15 cellular contexts compared by ENCODE assay signal in the genomic region with DNA sequence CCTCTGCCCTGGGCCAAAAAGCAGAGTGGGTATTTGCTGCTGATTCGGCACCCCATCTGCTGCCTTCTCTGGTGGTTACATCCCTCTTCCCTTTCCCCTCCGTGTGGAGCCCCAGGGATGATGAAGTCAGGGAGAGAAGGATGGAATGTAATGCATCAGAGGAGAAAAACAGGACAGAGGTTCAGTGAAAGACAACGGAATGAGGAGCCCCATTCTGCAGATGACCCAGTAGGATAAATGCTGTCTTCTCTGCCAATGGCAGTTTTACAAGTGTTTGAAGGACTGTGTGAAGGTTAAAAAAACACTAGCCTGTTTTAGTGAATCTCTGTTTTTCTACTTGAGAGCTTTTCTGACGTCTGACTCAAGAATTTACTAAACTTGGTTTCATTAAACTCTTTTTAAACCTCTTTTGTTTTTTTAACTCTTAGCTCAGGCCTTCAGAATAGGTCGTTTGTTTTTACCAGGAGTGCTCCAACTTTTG.
DNase-seq lines count a peak whose midpoint lies in the region; ATAC-seq and TF ChIP-seq lines count a peak whose summit lies in the region.
"Had no signal": no experiment of that assay in that cellular context is flagged by ENCODE, and none has a peak within 500 bp of the region (broad histone marks: within the 10 kb centered on the region; RNA-seq: fewer than 3 reads in every experiment).

No MANE protein-coding gene starts in this region.

- 31 to 33% methylated on average over 5 of the region's 5 CpGs for WGBS in GM23248 (ENCODE audit: low coverage in 1 of 2, low lambda C conversion rate in 2 of 2, missing lambda C conversion rate in 2 of 2), 2 experiments

- H3K9me2 ChIP-seq in GM23248 (ENCODE audit: insufficient read depth), result no peaks in the 10 kb centered on the region

- H3K27me3 Mint-ChIP-seq in WTC11 (ENCODE audit: low read depth), result no peaks in the 10 kb centered on the region
- no peaks in the 10 kb centered on the region for H3K27me3 Mint-ChIP-seq in activated CD8-positive, alpha-beta T cell treated with anti-CD3 and anti-CD28 coated beads for 36 hours

- H3K4me3 Mint-ChIP-seq in WTC11, result no peak overlapping the region
- H3K4me3 Mint-ChIP-seq in activated CD8-positive, alpha-beta T cell treated with anti-CD3 and anti-CD28 coated beads for 36 hours, result no peak overlapping the region

- no peaks in the 10 kb centered on the region for H3K9me3 Mint-ChIP-seq in WTC11
- H3K9me3 Mint-ChIP-seq in activated CD8-positive, alpha-beta T cell treated with anti-CD3 and anti-CD28 coated beads for 36 hours, result peaks cover 4% of the 10 kb centered on the region

- no peaks in the 10 kb centered on the region for H3K79me2 ChIP-seq in GM23248 (ENCODE audit: insufficient read depth)
- H3K79me2 ChIP-seq: parathyroid adenoma had no signal

- peaks cover 65% of the 10 kb centered on the region for H3K36me3 Mint-ChIP-seq in WTC11
- H3K36me3 Mint-ChIP-seq in activated CD8-positive, alpha-beta T cell treated with anti-CD3 and anti-CD28 coated beads for 36 hours (ENCODE audit: low read depth), result peaks cover 55% of the 10 kb centered on the region

- H4K20me1 ChIP-seq in GM23248 (ENCODE audit: insufficient read depth), result no peaks in the 10 kb centered on the region

- intact Hi-C loops in colonic mucosa (cut with DNase I), result no loop called here
- intact Hi-C loops in activated CD8-positive, alpha-beta T cell treated with anti-CD3 and anti-CD28 coated beads for 36 hours (cut with micrococcal nuclease), result loop anchor here (10.0 kb wide), 1 partner anchor 116 kb away; the partner anchor contains the start of gene ERBIN

- DNase-seq in GM23248, result peak; percentile 48
- DNase-seq in WTC11 (ENCODE audit: low spot score), result no peak
- peak; percentile 64 for DNase-seq in fibroblast of villous mesenchyme (ENCODE audit: low read depth)
- peak in 1 of 49 donors; percentile 23 for DNase-seq in substantia nigra (lab: John Stamatoyannopoulos, UW)
- DNase-seq in activated CD4-positive, alpha-beta T cell treated with anti-CD3 and anti-CD28 coated beads, Interleukin-2, amount 50 U/mL, for 1 hour, result no peak
- DNase-seq in colonic mucosa, result no peak
- no peak for DNase-seq in activated CD8-positive, alpha-beta T cell treated with anti-CD3 and anti-CD28 coated beads for 36 hours
- DNase-seq: activated CD4-positive, alpha-beta T cell treated with anti-CD3 and anti-CD28 coated beads, Interleukin-2, amount 50 U/mL, for 4 hours; activated T-cell treated with anti-CD3 and anti-CD28 coated beads, Interleukin-2, amount 50 U/mL, for 48 hours; effector CD4-positive, alpha-beta T cell; stomach; T1000 had no signal

- no peaks in the 10 kb centered on the region; the same call in 1 of the 2 replicates for H3K36me3 ChIP-seq in GM23248 (ENCODE audit: low read depth)
- no peaks in the 10 kb centered on the region for H3K36me3 ChIP-seq in colonic mucosa

- H3K9me3 ChIP-seq in GM23248 (ENCODE audit: low read depth) (no peaks in the 10 kb centered on the region), colonic mucosa (no peaks in the 10 kb centered on the region)
- H3K9me3 ChIP-seq: stomach had no signal

- peaks cover 37% of the 10 kb centered on the region for H3F3A ChIP-seq in GM23248 (ENCODE audit: insufficient read depth)

- H3K4me1 Mint-ChIP-seq in WTC11, result no peaks in the 10 kb centered on the region
- H3K4me1 Mint-ChIP-seq in activated CD8-positive, alpha-beta T cell treated with anti-CD3 and anti-CD28 coated beads for 36 hours (ENCODE audit: low read depth), result peaks cover 24% of the 10 kb centered on the region

- H3K27ac Mint-ChIP-seq in WTC11, result peak overlapping the region; percentile 53; the same call in 1 of the 2 replicates
- no peak overlapping the region for H3K27ac Mint-ChIP-seq in activated CD8-positive, alpha-beta T cell treated with anti-CD3 and anti-CD28 coated beads for 36 hours

- H3K4me1 ChIP-seq in GM23248 (ENCODE audit: insufficient read depth) (peaks cover 50% of the 10 kb centered on the region), colonic mucosa (no peaks in the 10 kb centered on the region)
- H3K4me1 ChIP-seq: parathyroid adenoma had no signal

- POLR2A ChIA-PET in WTC11 (lab: Charles Lee), result no interaction called here
- POLR2A ChIA-PET in activated CD8-positive, alpha-beta T cell treated with anti-CD3 and anti-CD28 coated beads for 36 hours (lab: Charles Lee), result interaction anchor here (1.0 kb wide), 1 partner anchor 11 kb away, joined by 4 read pairs; no protein-coding TSS in a partner anchor

- H3K9ac ChIP-seq in GM23248 (no peak overlapping the region), colonic mucosa (ENCODE audit: low read depth in 2 of 2, low read length in 2 of 2) (no peak overlapping the region)
- H3K9ac ChIP-seq: parathyroid adenoma had no signal

- TF ChIP-seq CTCF in WTC11 (IDR thresholded peaks at IDR 0.05), result no peak
- no peak for TF ChIP-seq CTCF in fibroblast of villous mesenchyme (IDR thresholded peaks at IDR 0.05; ENCODE audit: insufficient read depth, low read depth, low read length)
- TF ChIP-seq CTCF in colonic mucosa (IDR thresholded peaks at IDR 0.05), result no peak
- no peak for TF ChIP-seq CTCF in activated CD8-positive, alpha-beta T cell treated with anti-CD3 and anti-CD28 coated beads for 36 hours (IDR thresholded peaks at IDR 0.05)

- H3K4me3 ChIP-seq in GM23248, result no peak overlapping the region
- no peak overlapping the region for H3K4me3 ChIP-seq in fibroblast of villous mesenchyme (ENCODE audit: low read depth, low read length)
- no peak overlapping the region for H3K4me3 ChIP-seq in colonic mucosa
- H3K4me3 ChIP-seq: BLaER1 treated with 17β-estradiol and CSF1 and Interleukin-3, amounts not matched to agents 10 nM and 100 nM; stomach had no signal

- CTCF ChIA-PET in WTC11 (lab: Charles Lee), result no interaction called here
- CTCF ChIA-PET in activated CD8-positive, alpha-beta T cell treated with anti-CD3 and anti-CD28 coated beads for 36 hours (lab: Charles Lee), result interaction anchor here (1.7 kb wide), 1 partner anchor 11 kb away, joined by 6 read pairs; no protein-coding TSS in a partner anchor

- peak overlapping the region; percentile 27 for H3K4me2 ChIP-seq in GM23248 (ENCODE audit: unreplicated experiment)

- H3K27me3 ChIP-seq in GM23248 (replicated peaks; ENCODE audit: insufficient read depth), result no peaks in the 10 kb centered on the region
- no peaks in the 10 kb centered on the region for H3K27me3 ChIP-seq in colonic mucosa
- H3K27me3 ChIP-seq: BLaER1 treated with 17β-estradiol and CSF1 and Interleukin-3, amounts not matched to agents 10 nM and 100 nM; stomach had no signal

- H2AFZ ChIP-seq in GM23248, result peak overlapping the region; percentile 45
- H2AFZ ChIP-seq: parathyroid adenoma had no signal

- in situ Hi-C loops in GM23248 (cut with MboI), result no loop called here

- peak overlapping the region; percentile 41 for H3K27ac ChIP-seq in GM23248
- H3K27ac ChIP-seq in substantia nigra (ENCODE audit: low read depth, low read length, poor library complexity, severe bottlenecking), result peak overlapping the region; percentile 71
- H3K27ac ChIP-seq in colonic mucosa, result no peak overlapping the region
- H3K27ac ChIP-seq: BLaER1 treated with 17β-estradiol and CSF1 and Interleukin-3, amounts not matched to agents 10 nM and 100 nM; parathyroid adenoma; stomach had no signal

- ATAC-seq in WTC11 (no peak), GM21515 (IDR thresholded peaks at IDR 0.05; ENCODE audit: unreplicated experiment) (no peak)
- ATAC-seq in activated CD8-positive, alpha-beta T cell treated with anti-CD3 and anti-CD28 coated beads for 36 hours, result no peak

TF ChIP-seq in WTC11, 78 proteins besides CTCF, POLR2A, EP300 and RAD21 (continues in another document):
- no peak for TF ChIP-seq PREB (CRISPR knock-in tag; IDR thresholded peaks at IDR 0.05; ENCODE audit: borderline replicate concordance)
- TF ChIP-seq ZNF416 (CRISPR knock-in tag; IDR thresholded peaks at IDR 0.05), result no peak
- no peak for TF ChIP-seq ZNF423 (CRISPR knock-in tag; IDR thresholded peaks at IDR 0.05)
- TF ChIP-seq PRRX2 (CRISPR knock-in tag; IDR thresholded peaks at IDR 0.05), result no peak
- TF ChIP-seq, protein P1, sequence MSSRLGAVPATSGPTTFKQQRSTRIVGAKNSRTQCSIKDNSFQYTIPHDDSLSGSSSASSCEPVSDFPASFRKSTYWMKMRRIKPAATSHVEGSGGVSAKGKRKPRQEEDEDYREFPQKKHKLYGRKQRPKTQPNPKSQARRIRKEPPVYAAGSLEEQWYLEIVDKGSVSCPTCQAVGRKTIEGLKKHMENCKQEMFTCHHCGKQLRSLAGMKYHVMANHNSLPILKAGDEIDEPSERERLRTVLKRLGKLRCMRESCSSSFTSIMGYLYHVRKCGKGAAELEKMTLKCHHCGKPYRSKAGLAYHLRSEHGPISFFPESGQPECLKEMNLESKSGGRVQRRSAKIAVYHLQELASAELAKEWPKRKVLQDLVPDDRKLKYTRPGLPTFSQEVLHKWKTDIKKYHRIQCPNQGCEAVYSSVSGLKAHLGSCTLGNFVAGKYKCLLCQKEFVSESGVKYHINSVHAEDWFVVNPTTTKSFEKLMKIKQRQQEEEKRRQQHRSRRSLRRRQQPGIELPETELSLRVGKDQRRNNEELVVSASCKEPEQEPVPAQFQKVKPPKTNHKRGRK (CRISPR knock-in tag; IDR thresholded peaks at IDR 0.05; ENCODE audit: borderline replicate concordance), result no peak
- no peak for TF ChIP-seq ATF1 (CRISPR knock-in tag; IDR thresholded peaks at IDR 0.05)

Comparison
In these comparisons a context has a peak if more than half of its experiments do, and no peak if none do; other contexts are left out.
1. DNase-seq: peak in GM23248 (single experiment) and fibroblast of villous mesenchyme (single experiment); none in WTC11 (single experiment), activated CD4-positive, alpha-beta T cell treated with anti-CD3 and anti-CD28 coated beads, Interleukin-2, amount 50 U/mL, for 1 hour (single experiment), colonic mucosa (single experiment) and activated CD8-positive, alpha-beta T cell treated with anti-CD3 and anti-CD28 coated beads for 36 hours (single experiment).